In the genomic region with DNA sequence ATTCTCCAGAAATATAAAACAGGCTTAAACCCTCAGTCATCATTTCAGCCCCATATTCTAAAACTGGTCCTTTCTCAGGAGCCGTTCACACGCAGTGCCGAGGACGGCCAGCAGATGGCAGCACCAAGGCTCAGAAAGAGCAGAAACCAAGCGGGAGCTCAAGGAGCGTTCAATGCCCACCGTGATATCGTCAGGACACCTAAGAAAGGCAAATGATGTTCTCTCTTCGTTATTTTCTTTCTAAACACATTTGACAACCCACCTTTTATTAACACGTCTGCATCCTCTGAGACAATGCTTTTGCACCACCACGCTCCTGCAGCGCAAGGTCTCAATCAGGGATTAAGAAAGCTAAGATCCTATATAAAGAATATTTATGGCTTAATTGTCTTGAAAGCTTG, we compare ENCODE assay signal across 8 cellular contexts. TPM values are rescaled to one million over a fixed set of nuclear protein-coding genes. Genes with fewer than 3 reads are reported as not detected.
DNase-seq lines count a peak whose midpoint lies in the region; ATAC-seq, FAIRE-seq and TF ChIP-seq lines count a peak whose summit lies in the region.

No MANE protein-coding gene starts in this region.

- H3K27me3 ChIP-seq in AG04450 (ENCODE audit: control insufficient read depth, insufficient read depth, low read length) = no peaks in the 10 kb centered on the region
- H3K27me3 ChIP-seq in esophagus squamous epithelium = peaks cover 0 to 54% (median 0%) of the 10 kb centered on the region in 4 donors

- no peak for FAIRE-seq in HTR-8/SVneo (lab: Jason Lieb, UNC)

- no peak overlapping the region for H3K27ac Mint-ChIP-seq in activated T-cell treated with anti-CD3 and anti-CD28 coated beads, Interleukin-2, amount 50 U/mL, for 24 hours
- H3K27ac Mint-ChIP-seq in natural killer cell treated with Interleukin-12 subunit alpha and Interleukin-12 subunit beta and Interleukin-15 and Interleukin-18, amount 100 ng/mL, for 72 hours = no peak overlapping the region
- H3K27ac Mint-ChIP-seq in stimulated activated memory B cell treated with anti-CD40 and anti-IgM and Interleukin-4, amounts not matched to agents 10 μg/mL and 1 μg/mL and 100 μg/mL, for 72 hours = no peak overlapping the region

- H3K9me3 ChIP-seq in AG04450 (ENCODE audit: control insufficient read depth, insufficient read depth, low read length) (no peaks in the 10 kb centered on the region; the same call in 1 of the 2 replicates), esophagus squamous epithelium (no peaks in the 10 kb centered on the region)

- peak; percentile 72 for ATAC-seq in GM18868 (IDR thresholded peaks at IDR 0.05; ENCODE audit: unreplicated experiment)
- peak; percentile 72 to 76 for ATAC-seq in natural killer cell treated with Interleukin-12 subunit alpha and Interleukin-12 subunit beta and Interleukin-15 and Interleukin-18, amount 100 ng/mL, for 72 hours
- peak; percentile 73 for ATAC-seq in stimulated activated memory B cell treated with anti-CD40 and anti-IgM and Interleukin-4, amounts not matched to agents 10 μg/mL and 1 μg/mL and 100 μg/mL, for 72 hours

- TF ChIP-seq CTCF in AG04450 (IDR thresholded peaks at IDR 0.05; ENCODE audit: low read depth, low read length) (peak; percentile 99), esophagus squamous epithelium (IDR thresholded peaks at IDR 0.05) (peak; percentile 91 to 98 (median 95))

- peaks cover 0 to 3% (median 0%) of the 10 kb centered on the region in 3 donors for H3K4me1 ChIP-seq in esophagus squamous epithelium

- no peak overlapping the region for H3K4me3 Mint-ChIP-seq in activated T-cell treated with anti-CD3 and anti-CD28 coated beads, Interleukin-2, amount 50 U/mL, for 24 hours
- H3K4me3 Mint-ChIP-seq in natural killer cell treated with Interleukin-12 subunit alpha and Interleukin-12 subunit beta and Interleukin-15 and Interleukin-18, amount 100 ng/mL, for 72 hours = no peak overlapping the region
- no peak overlapping the region for H3K4me3 Mint-ChIP-seq in stimulated activated memory B cell treated with anti-CD40 and anti-IgM and Interleukin-4, amounts not matched to agents 10 μg/mL and 1 μg/mL and 100 μg/mL, for 72 hours

- peaks cover 58% of the 10 kb centered on the region for H3K27me3 Mint-ChIP-seq in activated T-cell treated with anti-CD3 and anti-CD28 coated beads, Interleukin-2, amount 50 U/mL, for 24 hours
- H3K27me3 Mint-ChIP-seq in natural killer cell treated with Interleukin-12 subunit alpha and Interleukin-12 subunit beta and Interleukin-15 and Interleukin-18, amount 100 ng/mL, for 72 hours = peaks cover 25 to 47% of the 10 kb centered on the region in 2 donors
- H3K27me3 Mint-ChIP-seq in stimulated activated memory B cell treated with anti-CD40 and anti-IgM and Interleukin-4, amounts not matched to agents 10 μg/mL and 1 μg/mL and 100 μg/mL, for 72 hours = peaks cover 50% of the 10 kb centered on the region

- H3K36me3 Mint-ChIP-seq in activated T-cell treated with anti-CD3 and anti-CD28 coated beads, Interleukin-2, amount 50 U/mL, for 24 hours (ENCODE audit: low read depth) = no peaks in the 10 kb centered on the region
- no peaks in the 10 kb centered on the region for H3K36me3 Mint-ChIP-seq in natural killer cell treated with Interleukin-12 subunit alpha and Interleukin-12 subunit beta and Interleukin-15 and Interleukin-18, amount 100 ng/mL, for 72 hours
- no peaks in the 10 kb centered on the region for H3K36me3 Mint-ChIP-seq in stimulated activated memory B cell treated with anti-CD40 and anti-IgM and Interleukin-4, amounts not matched to agents 10 μg/mL and 1 μg/mL and 100 μg/mL, for 72 hours

- DNase-seq in AG04450 (ENCODE audit: low read depth, low spot score) = peak; percentile 27
- DNase-seq in HTR-8/SVneo (ENCODE audit: insufficient read length, low spot score) = peak; percentile 64
- peak; percentile 71 for DNase-seq in OCI-M1 (lab: John Stamatoyannopoulos, UW)
- peak; percentile 92 for DNase-seq in activated T-cell treated with anti-CD3 and anti-CD28 coated beads, Interleukin-2, amount 50 U/mL, for 24 hours
- no peak for DNase-seq in esophagus squamous epithelium (lab: John Stamatoyannopoulos, UW)
- peak; percentile 82 for DNase-seq in natural killer cell treated with Interleukin-12 subunit alpha and Interleukin-12 subunit beta and Interleukin-15 and Interleukin-18, amount 100 ng/mL, for 72 hours (ENCODE audit: low spot score)

- peaks cover 16% of the 10 kb centered on the region for H3K4me1 Mint-ChIP-seq in activated T-cell treated with anti-CD3 and anti-CD28 coated beads, Interleukin-2, amount 50 U/mL, for 24 hours (ENCODE audit: low read depth)
- H3K4me1 Mint-ChIP-seq in natural killer cell treated with Interleukin-12 subunit alpha and Interleukin-12 subunit beta and Interleukin-15 and Interleukin-18, amount 100 ng/mL, for 72 hours (ENCODE audit: low read depth in 2 of 2) = peaks cover 2 to 5% of the 10 kb centered on the region in 2 donors
- H3K4me1 Mint-ChIP-seq in stimulated activated memory B cell treated with anti-CD40 and anti-IgM and Interleukin-4, amounts not matched to agents 10 μg/mL and 1 μg/mL and 100 μg/mL, for 72 hours = peaks cover 6% of the 10 kb centered on the region

- WGBS in esophagus squamous epithelium, 2 donors = 10 to 13% methylated on average over 12 of the region's 12 CpGs

- POLR2A ChIA-PET in AG04450 (lab: Yijun Ruan, JAX) = no interaction called here

- intact Hi-C loops in esophagus squamous epithelium (cut with DNase I) = loop anchor here (10.0 kb wide), 1 partner anchor 136 kb away; no protein-coding TSS in a partner anchor

- no peak overlapping the region for H3K4me3 ChIP-seq in AG04450 (ENCODE audit: low read depth, low read length)
- no peak overlapping the region for H3K4me3 ChIP-seq in esophagus squamous epithelium

- H3K27ac ChIP-seq in AG04450 (ENCODE audit: low read depth, low read length) = no peak overlapping the region
- no peak overlapping the region for H3K27ac ChIP-seq in esophagus squamous epithelium

- H3K36me3 ChIP-seq in esophagus squamous epithelium = no peaks in the 10 kb centered on the region

- H3K9me3 Mint-ChIP-seq in activated T-cell treated with anti-CD3 and anti-CD28 coated beads, Interleukin-2, amount 50 U/mL, for 24 hours = no peaks in the 10 kb centered on the region
- no peaks in the 10 kb centered on the region for H3K9me3 Mint-ChIP-seq in natural killer cell treated with Interleukin-12 subunit alpha and Interleukin-12 subunit beta and Interleukin-15 and Interleukin-18, amount 100 ng/mL, for 72 hours
- H3K9me3 Mint-ChIP-seq in stimulated activated memory B cell treated with anti-CD40 and anti-IgM and Interleukin-4, amounts not matched to agents 10 μg/mL and 1 μg/mL and 100 μg/mL, for 72 hours = no peaks in the 10 kb centered on the region

- CTCF ChIA-PET in AG04450 (lab: Charles Lee) = interaction anchor here (0.5 to 7.6 kb wide), 76 partner anchors 9 to 1345 kb away, joined by 3 to 257 read pairs (median 5); a partner anchor contains a TSS

- TF ChIP-seq POLR2A in esophagus squamous epithelium (IDR thresholded peaks at IDR 0.05) = no peak

RNA-seq across cellular contexts. Expression of a gene that starts 45.7 kb away (rescaled TPM):
- polyA plus RNA-seq in AG04450 (2011; rRNA removed) = 8.3 and 9.5 TPM in 2 replicates
- polyA minus RNA-seq in AG04450 (2011; rRNA and poly(A)+ RNA removed) = 21.4 and 28.5 TPM in 2 replicates
- total RNA-seq in esophagus squamous epithelium = 10 to 100 TPM; 20.3 to 45.6 (median 26.9) TPM
- 100 to 1,000 TPM in 1 of 2 donors, 10 to 100 TPM in 1; 82.3 to 128 TPM for total RNA-seq in natural killer cell treated with Interleukin-12 subunit alpha and Interleukin-12 subunit beta and Interleukin-15 and Interleukin-18, amount 100 ng/mL, for 72 hours

RNA-seq across cellular contexts. Expression of a gene that starts 52.5 kb away (rescaled TPM):
- not detected in 2 replicates for polyA plus RNA-seq in AG04450 (2011; rRNA removed)
- not detected in 2 replicates for polyA minus RNA-seq in AG04450 (2011; rRNA and poly(A)+ RNA removed)
- not detected for total RNA-seq in esophagus squamous epithelium
- total RNA-seq in natural killer cell treated with Interleukin-12 subunit alpha and Interleukin-12 subunit beta and Interleukin-15 and Interleukin-18, amount 100 ng/mL, for 72 hours = not detected
